3 cellular contexts compared by ENCODE assay signal in genomic region chr12:58405363-58405762, GRCh38.
TF ChIP-seq lines count a peak whose summit lies in the region.

No MANE protein-coding gene starts in this region.

TF ChIP-seq in SK-N-SH, 30 proteins besides CTCF, POLR2A, EP300 and RAD21:
- no peak for TF ChIP-seq TAF1 (IDR thresholded peaks at IDR 0.05; ENCODE audit: borderline replicate concordance, low read depth, low read length)
- no peak for TF ChIP-seq RFX5 (IDR thresholded peaks at IDR 0.05; ENCODE audit: low read length)
- no peak for TF ChIP-seq CHD2 (IDR thresholded peaks at IDR 0.05; ENCODE audit: low read length, partially characterized antibody)
- TF ChIP-seq EZH2phosphoT487 (IDR thresholded peaks at IDR 0.05; ENCODE audit: borderline replicate concordance, low read depth) = no peak
- no peak for TF ChIP-seq GATA2 (CRISPR knock-in tag; IDR thresholded peaks at IDR 0.05)
- no peak for TF ChIP-seq POLR2AphosphoS5 (IDR thresholded peaks at IDR 0.05; ENCODE audit: low read depth, low read length)
- TF ChIP-seq USF1 (IDR thresholded peaks at IDR 0.05; ENCODE audit: borderline replicate concordance, low read depth) = no peak
- no peak for TF ChIP-seq RXRA (IDR thresholded peaks at IDR 0.05; ENCODE audit: borderline replicate concordance, low read depth)
- no peak for TF ChIP-seq SIN3A (IDR thresholded peaks at IDR 0.05; ENCODE audit: borderline replicate concordance, low read depth, low read length)
TF ChIP-seq in SK-N-SH: peak in this region for 0.

TF ChIP-seq in SK-N-SH treated with all-trans-retinoic acid at 6 μM for 48 hours, 23 proteins besides CTCF, POLR2A, EP300 and RAD21:
- no peak for TF ChIP-seq CREB5 (CRISPR knock-in tag; IDR thresholded peaks at IDR 0.05; ENCODE audit: low read depth)
- TF ChIP-seq ESRRG (CRISPR knock-in tag; IDR thresholded peaks at IDR 0.05) = no peak
- no peak for TF ChIP-seq TOX (CRISPR knock-in tag; IDR thresholded peaks at IDR 0.05; ENCODE audit: borderline replicate concordance)
- TF ChIP-seq, protein P1, sequence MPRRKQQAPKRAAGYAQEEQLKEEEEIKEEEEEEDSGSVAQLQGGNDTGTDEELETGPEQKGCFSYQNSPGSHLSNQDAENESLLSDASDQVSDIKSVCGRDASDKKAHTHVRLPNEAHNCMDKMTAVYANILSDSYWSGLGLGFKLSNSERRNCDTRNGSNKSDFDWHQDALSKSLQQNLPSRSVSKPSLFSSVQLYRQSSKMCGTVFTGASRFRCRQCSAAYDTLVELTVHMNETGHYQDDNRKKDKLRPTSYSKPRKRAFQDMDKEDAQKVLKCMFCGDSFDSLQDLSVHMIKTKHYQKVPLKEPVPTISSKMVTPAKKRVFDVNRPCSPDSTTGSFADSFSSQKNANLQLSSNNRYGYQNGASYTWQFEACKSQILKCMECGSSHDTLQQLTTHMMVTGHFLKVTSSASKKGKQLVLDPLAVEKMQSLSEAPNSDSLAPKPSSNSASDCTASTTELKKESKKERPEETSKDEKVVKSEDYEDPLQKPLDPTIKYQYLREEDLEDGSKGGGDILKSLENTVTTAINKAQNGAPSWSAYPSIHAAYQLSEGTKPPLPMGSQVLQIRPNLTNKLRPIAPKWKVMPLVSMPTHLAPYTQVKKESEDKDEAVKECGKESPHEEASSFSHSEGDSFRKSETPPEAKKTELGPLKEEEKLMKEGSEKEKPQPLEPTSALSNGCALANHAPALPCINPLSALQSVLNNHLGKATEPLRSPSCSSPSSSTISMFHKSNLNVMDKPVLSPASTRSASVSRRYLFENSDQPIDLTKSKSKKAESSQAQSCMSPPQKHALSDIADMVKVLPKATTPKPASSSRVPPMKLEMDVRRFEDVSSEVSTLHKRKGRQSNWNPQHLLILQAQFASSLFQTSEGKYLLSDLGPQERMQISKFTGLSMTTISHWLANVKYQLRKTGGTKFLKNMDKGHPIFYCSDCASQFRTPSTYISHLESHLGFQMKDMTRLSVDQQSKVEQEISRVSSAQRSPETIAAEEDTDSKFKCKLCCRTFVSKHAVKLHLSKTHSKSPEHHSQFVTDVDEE (CRISPR knock-in tag; IDR thresholded peaks at IDR 0.05) = no peak
- no peak for TF ChIP-seq ZC3H10 (CRISPR knock-in tag; IDR thresholded peaks at IDR 0.05)
- TF ChIP-seq ISL1 (CRISPR knock-in tag; IDR thresholded peaks at IDR 0.05) = no peak
- no peak for TF ChIP-seq ZFP30 (CRISPR knock-in tag; IDR thresholded peaks at IDR 0.05)
- TF ChIP-seq ARNTL (CRISPR knock-in tag; IDR thresholded peaks at IDR 0.05; ENCODE audit: borderline replicate concordance, low read depth) = no peak
- no peak for TF ChIP-seq RARB (CRISPR knock-in tag; IDR thresholded peaks at IDR 0.05)
- no peak for TF ChIP-seq BACH2 (CRISPR knock-in tag; IDR thresholded peaks at IDR 0.05; ENCODE audit: borderline replicate concordance)
- no peak for TF ChIP-seq PATZ1 (CRISPR knock-in tag; IDR thresholded peaks at IDR 0.05; ENCODE audit: borderline replicate concordance)
- no peak for TF ChIP-seq GLIS3 (CRISPR knock-in tag; IDR thresholded peaks at IDR 0.05)
- no peak for TF ChIP-seq OSR1 (CRISPR knock-in tag; IDR thresholded peaks at IDR 0.05)
- TF ChIP-seq ZNF8 (CRISPR knock-in tag; IDR thresholded peaks at IDR 0.05) = no peak
- TF ChIP-seq, protein P2, sequence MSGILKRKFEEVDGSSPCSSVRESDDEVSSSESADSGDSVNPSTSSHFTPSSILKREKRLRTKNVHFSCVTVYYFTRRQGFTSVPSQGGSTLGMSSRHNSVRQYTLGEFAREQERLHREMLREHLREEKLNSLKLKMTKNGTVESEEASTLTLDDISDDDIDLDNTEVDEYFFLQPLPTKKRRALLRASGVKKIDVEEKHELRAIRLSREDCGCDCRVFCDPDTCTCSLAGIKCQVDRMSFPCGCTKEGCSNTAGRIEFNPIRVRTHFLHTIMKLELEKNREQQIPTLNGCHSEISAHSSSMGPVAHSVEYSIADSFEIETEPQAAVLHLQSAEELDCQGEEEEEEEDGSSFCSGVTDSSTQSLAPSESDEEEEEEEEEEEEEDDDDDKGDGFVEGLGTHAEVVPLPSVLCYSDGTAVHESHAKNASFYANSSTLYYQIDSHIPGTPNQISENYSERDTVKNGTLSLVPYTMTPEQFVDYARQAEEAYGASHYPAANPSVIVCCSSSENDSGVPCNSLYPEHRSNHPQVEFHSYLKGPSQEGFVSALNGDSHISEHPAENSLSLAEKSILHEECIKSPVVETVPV (CRISPR knock-in tag; IDR thresholded peaks at IDR 0.05) = no peak

TF ChIP-seq in H1, 55 proteins besides CTCF, POLR2A, EP300 and RAD21:
- TF ChIP-seq, protein P3, sequence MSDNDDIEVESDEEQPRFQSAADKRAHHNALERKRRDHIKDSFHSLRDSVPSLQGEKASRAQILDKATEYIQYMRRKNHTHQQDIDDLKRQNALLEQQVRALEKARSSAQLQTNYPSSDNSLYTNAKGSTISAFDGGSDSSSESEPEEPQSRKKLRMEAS (IDR thresholded peaks at IDR 0.05) = peak; percentile 52
- TF ChIP-seq EGR1 (IDR thresholded peaks at IDR 0.05; ENCODE audit: borderline replicate concordance, low read depth, low read length) = no peak
